Comparison of ENCODE assay signal across 8 cellular contexts in the genomic region with DNA sequence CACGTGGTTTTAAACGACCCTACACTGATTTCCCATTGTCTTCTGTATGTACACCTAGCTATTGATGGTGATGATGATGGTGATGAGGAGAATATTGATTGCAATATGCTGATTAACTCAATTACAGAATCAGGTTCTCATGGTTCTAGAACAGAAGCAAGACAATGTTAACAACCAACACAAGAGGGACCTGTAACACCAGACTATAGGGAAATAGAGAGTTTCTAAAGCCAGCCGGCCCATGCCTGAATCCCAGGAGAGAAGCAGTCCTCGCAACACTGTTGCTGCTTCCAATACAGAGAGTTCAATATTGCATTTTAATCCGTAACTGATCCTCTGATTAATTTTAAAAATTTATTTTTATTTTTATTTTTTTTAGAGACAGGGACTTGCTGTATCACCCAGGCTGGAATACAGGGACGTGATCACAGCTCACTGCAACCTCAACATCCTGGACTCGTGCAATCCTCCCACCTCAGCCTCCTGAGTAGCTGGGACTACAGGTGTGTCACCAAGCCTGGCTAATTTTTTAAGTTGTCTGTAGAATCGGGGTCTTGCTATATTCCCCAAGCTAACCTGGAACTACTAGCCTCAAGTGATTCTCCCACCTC. TPM values are rescaled to one million over a fixed set of nuclear protein-coding genes. Genes with fewer than 3 reads are reported as not detected.
A peak's percentile ranks its signal among the peaks of the same experiment; 100 is the strongest.
DNase-seq lines count a peak whose midpoint lies in the region; ATAC-seq and TF ChIP-seq lines count a peak whose summit lies in the region.

No MANE protein-coding gene starts in this region.

- no peaks in the 10 kb centered on the region for H4K20me1 ChIP-seq in OCI-LY1 (ENCODE audit: insufficient read depth, low read length)

- no peaks in the 10 kb centered on the region for H3K9me3 ChIP-seq in OCI-LY1 (ENCODE audit: low read length)
- no peaks in the 10 kb centered on the region for H3K9me3 ChIP-seq in mesenchymal stem cell (ENCODE audit: control insufficient read depth, low read length)
- no peaks in the 10 kb centered on the region for H3K9me3 ChIP-seq in ovary

- H3K27ac ChIP-seq in OCI-LY1 (ENCODE audit: low read depth, low read length, poor library complexity, severe bottlenecking): no peak overlapping the region
- no peak overlapping the region for H3K27ac ChIP-seq in mesenchymal stem cell (ENCODE audit: low read length, poor library complexity, severe bottlenecking)
- H3K27ac ChIP-seq in ovary: no peak overlapping the region

- H3K4me2 ChIP-seq in OCI-LY1 (ENCODE audit: low read length) (no peak overlapping the region), mesenchymal stem cell (ENCODE audit: low read length, poor library complexity, severe bottlenecking) (no peak overlapping the region)

- no peak overlapping the region for H3K14ac ChIP-seq in mesenchymal stem cell (ENCODE audit: low read length in 2 of 2)

- H3K4me3 ChIP-seq in OCI-LY1 (ENCODE audit: low read depth, low read length, poor library complexity, severe bottlenecking) (no peak overlapping the region), mesenchymal stem cell (ENCODE audit: insufficient read depth in 1 of 2, low read depth in 1 of 2, low read length in 2 of 2) (no peak overlapping the region), ovary (no peak overlapping the region)

- H3K36me3 ChIP-seq in OCI-LY1 (ENCODE audit: insufficient read depth, low read length) (no peaks in the 10 kb centered on the region), mesenchymal stem cell (ENCODE audit: control insufficient read depth in 1 of 2, insufficient read depth in 2 of 2, low read depth in 1 of 2, low read length in 2 of 2) (no peaks in the 10 kb centered on the region), ovary (no peaks in the 10 kb centered on the region)

- peak overlapping the region; percentile 51 for H2AK5ac ChIP-seq in mesenchymal stem cell (ENCODE audit: low read length, severe bottlenecking)

- H3K79me2 ChIP-seq in OCI-LY1 (ENCODE audit: insufficient read depth, low read length): no peaks in the 10 kb centered on the region

- peak; percentile 56 for TF ChIP-seq CTCF in OCI-LY1 (IDR thresholded peaks at IDR 0.05; ENCODE audit: low read length)
- peak in 1 of 3 donors; percentile 36 for TF ChIP-seq CTCF in ovary (IDR thresholded peaks at IDR 0.05)

- H3K23ac ChIP-seq in mesenchymal stem cell (ENCODE audit: low read length in 2 of 2): no peak overlapping the region

- H2BK15ac ChIP-seq in mesenchymal stem cell (ENCODE audit: low read depth, poor library complexity, severe bottlenecking): no peak overlapping the region

- H4K91ac ChIP-seq in mesenchymal stem cell (ENCODE audit: low read length): no peak overlapping the region

- no peaks in the 10 kb centered on the region for H3K9me2 ChIP-seq in OCI-LY1 (ENCODE audit: low read depth, low read length)

- H2BK5ac ChIP-seq in mesenchymal stem cell (ENCODE audit: low read depth, low read length, poor library complexity, severe bottlenecking): no peak overlapping the region

- H3K27me3 ChIP-seq in OCI-LY1 (ENCODE audit: insufficient read depth, low read length) (no peaks in the 10 kb centered on the region), mesenchymal stem cell (ENCODE audit: control insufficient read depth in 1 of 2, insufficient read depth in 1 of 2, low read length in 2 of 2) (no peaks in the 10 kb centered on the region), ovary (no peaks in the 10 kb centered on the region)

- no peaks in the 10 kb centered on the region for H3K79me1 ChIP-seq in mesenchymal stem cell (replicated peaks; ENCODE audit: low read length, poor library complexity, severe bottlenecking)

- H3F3A ChIP-seq in OCI-LY1 (ENCODE audit: insufficient read depth, low read length): no peaks in the 10 kb centered on the region

- H3K4ac ChIP-seq in mesenchymal stem cell (ENCODE audit: low read depth in 1 of 2, low read length in 2 of 2): no peak overlapping the region

- H3K9ac ChIP-seq in OCI-LY1 (ENCODE audit: low read length): no peak overlapping the region
- no peak overlapping the region for H3K9ac ChIP-seq in mesenchymal stem cell (ENCODE audit: low read length)

- intact Hi-C loops in ovary (cut with DNase I): loop anchor here in 3 of 4 donors (5.0 to 10.0 kb wide), 2 partner anchors 219 to 221 kb away; no protein-coding TSS in a partner anchor

- no peak overlapping the region for H2BK12ac ChIP-seq in mesenchymal stem cell (ENCODE audit: low read length in 2 of 2)

- no peak overlapping the region for H2BK120ac ChIP-seq in mesenchymal stem cell (ENCODE audit: low read depth, low read length)

- 58% methylated on average over 6 of the region's 8 CpGs for WGBS in mesenchymal stem cell
- 42 to 51% (median 43%) methylated on average over 8 of the region's 8 CpGs for WGBS in ovary, 3 donors

- DNase-seq in COLO829 (ENCODE audit: low spot score) (peak; percentile 56), dermis microvascular lymphatic vessel endothelial cell (ENCODE audit: low read depth in 2 of 2) (peak; percentile 43 to 70), mesenchymal stem cell (peak; percentile 77), ovary (no peak)

- TF ChIP-seq EP300 in ovary (IDR thresholded peaks at IDR 0.05): no peak

- no peak overlapping the region for H4K8ac ChIP-seq in mesenchymal stem cell (ENCODE audit: low read length)

- H3K4me1 ChIP-seq in OCI-LY1 (ENCODE audit: insufficient read depth, low read length, severe bottlenecking) (no peaks in the 10 kb centered on the region), mesenchymal stem cell (ENCODE audit: control insufficient read depth, insufficient read depth, low read depth, low read length) (peaks cover 3% of the 10 kb centered on the region), ovary (ENCODE audit: insufficient read depth) (no peaks in the 10 kb centered on the region)

- ATAC-seq in HG02885 (IDR thresholded peaks at IDR 0.05; ENCODE audit: poor library complexity, unreplicated experiment) (peak; percentile 57), GM21423 (IDR thresholded peaks at IDR 0.05; ENCODE audit: unreplicated experiment) (no peak), HG02678 (IDR thresholded peaks at IDR 0.05; ENCODE audit: unreplicated experiment) (no peak)

- H3K18ac ChIP-seq in mesenchymal stem cell (ENCODE audit: low read depth in 1 of 2, low read length in 2 of 2): no peak overlapping the region

- TF ChIP-seq POLR2A in ovary (IDR thresholded peaks at IDR 0.05): no peak

- H2AFZ ChIP-seq in OCI-LY1 (ENCODE audit: low read length) (no peak overlapping the region), mesenchymal stem cell (ENCODE audit: low read depth, low read length) (no peak overlapping the region)

RNA-seq across cellular contexts. Expression of a gene that starts 22.2 kb away (rescaled TPM):
- total RNA-seq in dermis microvascular lymphatic vessel endothelial cell (1.6 and 3.2 TPM in 2 replicates), ovary (1 to 10 TPM in 6 of 7 donors, under 1 TPM in 1; 0.92 to 5.9 (median 1.8) TPM)
- 23.3 TPM for polyA plus RNA-seq in mesenchymal stem cell (2013, experiment 1 of 2)
- polyA plus RNA-seq in mesenchymal stem cell (2013, experiment 2 of 2): 25.0 TPM
- polyA plus RNA-seq in ovary: 1 to 10 TPM in 1 of 2 donors, under 1 TPM in 1; 0.31 to 1.8 TPM

Comparison
In these comparisons a context has a peak if more than half of its experiments do, and no peak if none do; other contexts are left out.
1. DNase-seq: peak in COLO829 (single experiment), dermis microvascular lymphatic vessel endothelial cell (2 of 2) and mesenchymal stem cell (single experiment); none in ovary (0 of 5).